In genomic region chr12:23282701-23283100, GRCh38 we compare ENCODE assay signal across 7 cellular contexts.
"Had no signal": no experiment of that assay in that cellular context is flagged by ENCODE, and none has a peak within 500 bp of the region (broad histone marks: within the 10 kb centered on the region; RNA-seq: fewer than 3 reads in every experiment).

No MANE protein-coding gene starts in this region.

- ATAC-seq: GM12878 had no signal

- FAIRE-seq: GM12878, GM12891, GM12892, GM18507, GM19239 had no signal

- DNase-seq: GDM1, GF-D8 had no signal

- H3K4me3 ChIP-seq: GM12878 had no signal
